Comparison of ENCODE assay signal across 8 cellular contexts in the genomic region with DNA sequence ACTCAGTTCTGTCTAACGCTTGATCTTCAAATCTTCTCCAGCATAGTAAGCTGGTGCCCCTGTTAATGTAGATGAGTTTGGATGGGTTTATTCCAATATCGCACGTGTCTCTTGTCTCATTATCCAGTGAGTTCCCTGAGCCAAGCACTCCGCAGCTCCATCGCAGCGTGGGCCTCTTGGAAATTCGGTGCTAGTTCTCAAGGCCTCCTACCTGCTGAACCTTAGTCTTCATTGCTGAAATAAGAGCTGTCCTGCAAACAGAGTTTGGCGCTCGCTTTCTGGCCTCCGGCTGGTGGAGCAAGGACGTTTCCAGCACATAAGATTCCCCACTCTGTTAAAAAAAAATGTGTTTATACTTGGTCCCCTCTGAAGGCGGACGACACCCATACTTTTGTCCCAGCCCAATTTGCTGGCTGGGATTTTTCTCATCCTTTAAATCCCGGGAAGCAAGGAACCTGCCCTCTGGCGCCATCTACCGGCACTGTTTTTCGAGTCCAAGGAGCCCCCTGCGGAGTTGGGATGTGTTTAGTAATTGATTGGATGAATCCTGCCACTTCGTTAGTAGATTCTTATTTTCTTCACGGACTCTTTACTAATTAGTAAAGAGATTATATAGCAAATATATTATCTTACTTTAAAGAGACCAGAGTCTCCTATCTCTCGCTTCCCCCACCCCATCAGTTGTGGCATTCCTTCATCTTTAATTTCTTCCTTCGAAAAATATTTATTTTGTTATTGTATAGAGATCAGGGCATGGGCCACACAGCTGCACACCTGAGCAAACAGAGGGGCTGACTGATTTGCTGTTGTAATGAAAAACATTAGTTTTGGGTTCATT. TPM values are rescaled to one million over a fixed set of nuclear protein-coding genes. Genes with fewer than 3 reads are reported as not detected.
DNase-seq lines count a peak whose midpoint lies in the region; ATAC-seq, FAIRE-seq and TF ChIP-seq lines count a peak whose summit lies in the region.

No MANE protein-coding gene starts in this region.

- no peak overlapping the region for H3K27ac Mint-ChIP-seq in CD8-positive, alpha-beta memory T cell

- TF ChIP-seq CTCF in breast epithelium (IDR thresholded peaks at IDR 0.05): peak; percentile 54 to 68 (median 60)

- POLR2A ChIA-PET in CD8-positive, alpha-beta memory T cell (lab: Charles Lee): no interaction called here

- H3K27me3 Mint-ChIP-seq in CD8-positive, alpha-beta memory T cell: peaks cover 0 to 3% of the 10 kb centered on the region in 2 donors

- no peaks in the 10 kb centered on the region for H3K9me3 Mint-ChIP-seq in CD8-positive, alpha-beta memory T cell

- TF ChIP-seq POLR2A in breast epithelium (IDR thresholded peaks at IDR 0.05): no peak

- H3K4me3 Mint-ChIP-seq in CD8-positive, alpha-beta memory T cell: no peak overlapping the region

- DNase-seq in CD8-positive, alpha-beta memory T cell: peak; percentile 4 to 54 (median 28)
- DNase-seq in HuH-7 (ENCODE audit: low spot score) (peak; percentile 57), SK-N-DZ (ENCODE audit: low spot score) (peak; percentile 54), breast epithelium (ENCODE audit: low spot score in 2 of 2) (peak; percentile 66 to 84)
- DNase-seq in stimulated activated CD4-positive, alpha-beta T cell treated with anti-CD3 and anti-CD28 coated beads, Interleukin-2, amount 100 ng/mL, for 24 hours: peak; percentile 55 to 67
- no peak for DNase-seq in central memory CD4-positive, alpha-beta T cell

- intact Hi-C loops in breast epithelium (cut with DNase I; ENCODE audit: low total_unique reads): no loop called here

- no peaks in the 10 kb centered on the region for H3K36me3 ChIP-seq in CD8-positive, alpha-beta memory T cell (ENCODE audit: insufficient read depth, low read length)
- no peaks in the 10 kb centered on the region for H3K36me3 ChIP-seq in breast epithelium

- no peaks in the 10 kb centered on the region for H3K9me3 ChIP-seq in CD8-positive, alpha-beta memory T cell (ENCODE audit: low read length)
- no peaks in the 10 kb centered on the region for H3K9me3 ChIP-seq in breast epithelium

- no peaks in the 10 kb centered on the region for H3K27me3 ChIP-seq in CD8-positive, alpha-beta memory T cell (ENCODE audit: insufficient read depth, low read length, poor library complexity, severe bottlenecking)
- no peaks in the 10 kb centered on the region for H3K27me3 ChIP-seq in breast epithelium

- H3K4me1 Mint-ChIP-seq in CD8-positive, alpha-beta memory T cell: peaks cover 2 to 12% (median 6%) of the 10 kb centered on the region in 3 donors

- no peak overlapping the region for H3K27ac ChIP-seq in CD8-positive, alpha-beta memory T cell (ENCODE audit: low read depth, low read length)
- no peak overlapping the region for H3K27ac ChIP-seq in breast epithelium

- H3K4me1 ChIP-seq in CD8-positive, alpha-beta memory T cell (ENCODE audit: insufficient read depth, low read length): no peaks in the 10 kb centered on the region
- H3K4me1 ChIP-seq in breast epithelium: no peaks in the 10 kb centered on the region

- no peaks in the 10 kb centered on the region for H3K36me3 Mint-ChIP-seq in CD8-positive, alpha-beta memory T cell

- ATAC-seq in HG02884 (IDR thresholded peaks at IDR 0.05; ENCODE audit: unreplicated experiment): no peak

- H3K4me3 ChIP-seq in CD8-positive, alpha-beta memory T cell (ENCODE audit: low read length): no peak overlapping the region
- H3K4me3 ChIP-seq in breast epithelium: no peak overlapping the region

- CTCF ChIA-PET in CD8-positive, alpha-beta memory T cell (lab: Charles Lee): interaction anchor here (1.0 to 1.6 kb wide), 4 partner anchors 11 to 15 kb away, joined by 3 to 5 read pairs (median 4); no protein-coding TSS in a partner anchor

- FAIRE-seq in islet of Langerhans (lab: Jason Lieb, UNC): peak; percentile 61

RNA-seq across cellular contexts. Expression of a gene that starts 14.7 kb away (rescaled TPM):
- total RNA-seq in CD8-positive, alpha-beta memory T cell: 10 to 100 TPM; 25.5 to 27.7 TPM
- polyA plus RNA-seq in CD8-positive, alpha-beta memory T cell: 163 TPM
- 20.6 and 20.9 TPM in 2 replicates for polyA plus RNA-seq in SK-N-DZ (2014; cell fraction: cytosol; rRNA removed)
- 11.6 and 14.7 TPM in 2 replicates for polyA plus RNA-seq in SK-N-DZ (2014; cell fraction: nucleus; rRNA removed)
- 100 to 1,000 TPM; 119 to 880 (median 379) TPM for total RNA-seq in breast epithelium

Comparison
In these comparisons a context has a peak if more than half of its experiments do, and no peak if none do; other contexts are left out.
1. RNA of a gene that starts 14.7 kb away (total RNA-seq): 119 to 880 TPM in breast epithelium; 25.5 to 27.7 TPM in CD8-positive, alpha-beta memory T cell; every median in the first group is over 4 times any median in the second.